In genomic region chr22:17305076-17305475, GRCh38 we compare ENCODE assay signal across 16 cellular contexts.
"Had no signal": no experiment of that assay in that cellular context is flagged by ENCODE, and none has a peak within 500 bp of the region (broad histone marks: within the 10 kb centered on the region; RNA-seq: fewer than 3 reads in every experiment).

No MANE protein-coding gene starts in this region.

- H3K9me3 ChIP-seq: ascending aorta, colonic mucosa, thoracic aorta, upper lobe of right lung had no signal

- H3K27me3 Mint-ChIP-seq: central memory CD8-positive, alpha-beta T cell had no signal

- H2AFZ ChIP-seq: hepatocyte had no signal

- H3K27me3 ChIP-seq: ascending aorta, colonic mucosa, foreskin keratinocyte, hepatocyte, upper lobe of right lung had no signal

- H3K4me1 ChIP-seq: ascending aorta, colonic mucosa, foreskin keratinocyte, upper lobe of right lung had no signal

- H3K79me2 ChIP-seq: hepatocyte had no signal

- H3K27ac ChIP-seq: ascending aorta, colonic mucosa, foreskin keratinocyte, hepatocyte, thoracic aorta, upper lobe of right lung had no signal

- DNase-seq: activated CD4-positive, alpha-beta T cell treated with anti-CD3 and anti-CD28 coated beads, Interleukin-2, amount 50 U/mL, for 4 hours; activated CD4-positive, CD25-positive, alpha-beta regulatory T cell treated with anti-CD3 and anti-CD28 coated beads, Interleukin-2, amount 50 U/mL, for 72 hours; activated naive CD4-positive, alpha-beta T cell; colonic mucosa; foreskin keratinocyte; nucleus accumbens; stimulated activated CD4-positive, alpha-beta T cell treated with anti-CD3 and anti-CD28 coated beads, Interleukin-12 subunit alpha, Interleukin-12 subunit beta, amount 100 ng/mL, for 4 hours; stimulated activated CD4-positive, alpha-beta T cell treated with anti-CD3 and anti-CD28 coated beads, Interleukin-1b, Interleukin-23, amount 100 ng/mL, for 48 hours; stimulated activated CD8-positive, alpha-beta memory T cell treated with anti-CD3 and anti-CD28 coated beads, Interleukin-4, amount 100 ng/mL, for 48 hours; upper lobe of right lung had no signal

- H3K36me3 ChIP-seq: ascending aorta, colonic mucosa, thoracic aorta, upper lobe of right lung had no signal

- ATAC-seq: foreskin keratinocyte had no signal

- H3K4me3 Mint-ChIP-seq: nephron had no signal

- H3K4me3 ChIP-seq: ascending aorta, colonic mucosa, hepatocyte, thoracic aorta, upper lobe of right lung had no signal

- H3K9me3 Mint-ChIP-seq: activated T-helper 1 cell treated with anti-CD3 and anti-CD28 coated beads, Interleukin-12 subunit alpha, Interleukin-12 subunit beta, Interleukin-2, Interleukin-4 antibody, amounts not matched to agents 30 ng/mL and 10 ng/mL and 1 ng/mL, durations not matched to agents 14 hours and 24 hours and 36 hours; central memory CD8-positive, alpha-beta T cell; nephron had no signal

- H3K4me2 ChIP-seq: hepatocyte had no signal
